In genomic region chr18:79803611-79804051, GRCh38 we compare ENCODE assay signal across 20 cellular contexts. TPM values are rescaled to one million over a fixed set of nuclear protein-coding genes. Genes with fewer than 3 reads are reported as not detected.
DNase-seq lines count a peak whose midpoint lies in the region; ATAC-seq, FAIRE-seq and TF ChIP-seq lines count a peak whose summit lies in the region.
"Had no signal": no experiment of that assay in that cellular context is flagged by ENCODE, and none has a peak within 500 bp of the region (broad histone marks: within the 10 kb centered on the region; RNA-seq: fewer than 3 reads in every experiment).

No MANE protein-coding gene starts in this region.

- peaks cover 1% of the 10 kb centered on the region for H3K4me1 Mint-ChIP-seq in progenitor cell of endocrine pancreas (ENCODE audit: low read depth)

- 89% methylated on average over 13 to 14 of the region's 14 CpGs for WGBS in aorta, 2 donors

- TF ChIP-seq CTCF in right atrium auricular region (IDR thresholded peaks at IDR 0.05) = no peak
- TF ChIP-seq CTCF in kidney (IDR thresholded peaks at IDR 0.05; ENCODE audit: borderline replicate concordance, extremely low read depth, insufficient read depth) = no peak
- no peak for TF ChIP-seq CTCF in progenitor cell of endocrine pancreas (IDR thresholded peaks at IDR 0.05; ENCODE audit: unreplicated experiment)

- H3K27me3 ChIP-seq in right atrium auricular region (peaks cover 0 to 5% of the 10 kb centered on the region in 2 donors), aorta (ENCODE audit: control insufficient read depth in 1 of 2, insufficient read depth in 2 of 2, low read length in 1 of 2) (no peaks in the 10 kb centered on the region)

- H3K4me3 ChIP-seq in right atrium auricular region = no peak overlapping the region
- H3K4me3 ChIP-seq in kidney (ENCODE audit: low read length in 2 of 2) = no peak overlapping the region
- H3K4me3 ChIP-seq in aorta (ENCODE audit: low read length in 2 of 2) = no peak overlapping the region
- H3K4me3 ChIP-seq: GM12878 had no signal

- H3K36me3 Mint-ChIP-seq in progenitor cell of endocrine pancreas (ENCODE audit: insufficient read depth) = no peaks in the 10 kb centered on the region

- H3K27me3 Mint-ChIP-seq in progenitor cell of endocrine pancreas = peaks cover 72% of the 10 kb centered on the region

- no peaks in the 10 kb centered on the region for H3K9me3 Mint-ChIP-seq in progenitor cell of endocrine pancreas (ENCODE audit: low read depth)
- H3K9me3 Mint-ChIP-seq: CD4-positive, alpha-beta T cell had no signal

- DNase-seq in cardiac septum (ENCODE audit: low spot score) = peak; percentile 55
- no peak for DNase-seq in right atrium auricular region (ENCODE audit: low spot score)
- DNase-seq in kidney = peak; percentile 69
- DNase-seq in posterior vena cava (ENCODE audit: low spot score) = peak; percentile 73
- peak; percentile 17 to 71 for DNase-seq in aorta
- no peak for DNase-seq in retina
- no peak for DNase-seq in progenitor cell of endocrine pancreas (ENCODE audit: low spot score, unreplicated experiment)
- DNase-seq: 8988T; AML-193; C1 segment of cervical spinal cord; Calu3; CD4-positive, alpha-beta T cell; DMS79; HCEC 1CT; HFFc6; IMR-90 had no signal

- no peak for FAIRE-seq in kidney (lab: Jason Lieb, UNC)
- FAIRE-seq: GM12878, H1 had no signal

- no peak overlapping the region for H3K9ac ChIP-seq in kidney (ENCODE audit: low read length in 2 of 2)

- intact Hi-C loops in cardiac septum (cut with DNase I) = no loop called here
- intact Hi-C loops in kidney (cut with DNase I) = no loop called here
- intact Hi-C loops in posterior vena cava (cut with DNase I) = no loop called here
- intact Hi-C loops in aorta (cut with DNase I) = no loop called here

- no peak overlapping the region for H3K27ac ChIP-seq in right atrium auricular region
- no peak overlapping the region for H3K27ac ChIP-seq in kidney (ENCODE audit: low read depth in 2 of 2, low read length in 2 of 2)
- H3K27ac ChIP-seq in aorta (ENCODE audit: low read depth in 1 of 2, low read length in 2 of 2) = no peak overlapping the region

- H3K4me1 ChIP-seq in right atrium auricular region (peaks cover 0 to 7% of the 10 kb centered on the region in 2 donors), kidney (ENCODE audit: control insufficient read depth in 1 of 2, insufficient read depth in 1 of 2, low read depth in 1 of 2, low read length in 2 of 2) (peaks cover 0 to 2% of the 10 kb centered on the region in 2 donors), aorta (ENCODE audit: control insufficient read depth in 1 of 2, insufficient read depth in 2 of 2, low read length in 2 of 2) (no peaks in the 10 kb centered on the region)

- H3K27ac Mint-ChIP-seq in progenitor cell of endocrine pancreas = no peak overlapping the region
- H3K27ac Mint-ChIP-seq: CD4-positive, alpha-beta T cell; HFFc6 had no signal

- no peak for ATAC-seq in aorta (ENCODE audit: low FRiP score)
- no peak for ATAC-seq in activated CD4-positive, CD25-positive, alpha-beta regulatory T cell treated with anti-CD3 and anti-CD28 coated beads, Interleukin-2, amount 50 U/mL, for 24 hours
- ATAC-seq: GM12878 had no signal

- H3K4me3 Mint-ChIP-seq in progenitor cell of endocrine pancreas (ENCODE audit: low read depth) = no peak overlapping the region
- H3K4me3 Mint-ChIP-seq: CD4-positive, alpha-beta T cell; HFFc6 had no signal

- H3K9me3 ChIP-seq in right atrium auricular region (no peaks in the 10 kb centered on the region), kidney (ENCODE audit: control insufficient read depth in 1 of 2, low read length in 2 of 2) (no peaks in the 10 kb centered on the region), aorta (ENCODE audit: control insufficient read depth, low read length) (no peaks in the 10 kb centered on the region)

- H3K36me3 ChIP-seq in right atrium auricular region (no peaks in the 10 kb centered on the region), kidney (ENCODE audit: control insufficient read depth in 1 of 2, insufficient read depth in 2 of 2, low read length in 2 of 2) (no peaks in the 10 kb centered on the region), aorta (ENCODE audit: control insufficient read depth in 1 of 2, insufficient read depth in 2 of 2, low read length in 1 of 2) (no peaks in the 10 kb centered on the region)

RNA-seq across cellular contexts. Expression of gene KCNG2, which starts 5.9 kb away (rescaled TPM):
- total RNA-seq in cardiac septum (0.32 TPM), right atrium auricular region (not detected), kidney (0.76 TPM), posterior vena cava (under 1 TPM; 0.38 to 0.56 TPM), aorta (1 to 10 TPM in 1 of 2 donors, under 1 TPM in 1; 0.23 to 1.1 TPM), progenitor cell of endocrine pancreas (not detected in 2 replicates)
- polyA plus RNA-seq in kidney (ENCODE audit: insufficient read depth, low read depth, low replicate concordance) (not detected), aorta (not detected)
- total RNA-seq: Calu3; CD4-positive, alpha-beta T cell; HFFc6; HT-29; IMR-90 had no signal
- polyA plus RNA-seq: IMR-90 had no signal

Comparison
In these comparisons a context has a peak if more than half of its experiments do, and no peak if none do; other contexts are left out.
1. DNase-seq: peak in cardiac septum (single experiment), kidney (single experiment), posterior vena cava (single experiment) and aorta (2 of 2); none in right atrium auricular region (single experiment), retina (single experiment) and progenitor cell of endocrine pancreas (single experiment).